In genomic region chr2:37858197-37858711, GRCh38 we compare ENCODE assay signal across 13 cellular contexts.
DNase-seq lines count a peak whose midpoint lies in the region; ATAC-seq and TF ChIP-seq lines count a peak whose summit lies in the region.
"Had no signal": no experiment of that assay in that cellular context is flagged by ENCODE, and none has a peak within 500 bp of the region (broad histone marks: within the 10 kb centered on the region; RNA-seq: fewer than 3 reads in every experiment).

No MANE protein-coding gene starts in this region.

- TF ChIP-seq CTCF in WERI-Rb-1 (IDR thresholded peaks at IDR 0.05; ENCODE audit: low read depth, low read length) (no peak), CD14-positive monocyte (IDR thresholded peaks at IDR 0.05) (no peak)

- DNase-seq in ELR (ENCODE audit: low read depth) (peak; percentile 13), WERI-Rb-1 (peak; percentile 47), Right ventricle myocardium superior (no peak), UCSD-AML1 (lab: John Stamatoyannopoulos, UW; ENCODE audit: unreplicated experiment) (no peak), CD14-positive monocyte (ENCODE audit: low spot score) (no peak)
- DNase-seq in activated CD4-positive, alpha-beta memory T cell treated with anti-CD3 and anti-CD28 coated beads, Interleukin-2, amount 10 ng/mL, durations not matched to agents 7 days and 5 days = no peak
- DNase-seq in activated CD8-positive, alpha-beta T cell treated with anti-CD3 and anti-CD28 coated beads, Interleukin-2, amount 10 ng/mL, durations not matched to agents 7 days and 5 days = no peak
- DNase-seq: foreskin melanocyte; MM.1S; NCI-H526; stimulated activated naive CD8-positive, alpha-beta T cell treated with anti-CD3 and anti-CD28 coated beads, Interleukin-15, amount 100 ng/mL, for 72 hours had no signal

- H3K27ac ChIP-seq in WERI-Rb-1 = peak overlapping the region; percentile 16; the same call in 1 of the 2 replicates
- peak overlapping the region; percentile 95 for H3K27ac ChIP-seq in rectal smooth muscle tissue (ENCODE audit: low read depth, low read length)

- peaks cover 4% of the 10 kb centered on the region for H3K36me3 Mint-ChIP-seq in activated CD4-positive, alpha-beta memory T cell treated with anti-CD3 and anti-CD28 coated beads, Interleukin-2, amount 10 ng/mL, durations not matched to agents 7 days and 5 days (ENCODE audit: low read depth)
- peaks cover 0 to 1% of the 10 kb centered on the region in 2 donors for H3K36me3 Mint-ChIP-seq in CD14-positive monocyte
- no peaks in the 10 kb centered on the region for H3K36me3 Mint-ChIP-seq in activated CD8-positive, alpha-beta T cell treated with anti-CD3 and anti-CD28 coated beads, Interleukin-2, amount 10 ng/mL, durations not matched to agents 7 days and 5 days (ENCODE audit: low read depth)
- H3K36me3 Mint-ChIP-seq: brain had no signal

- H3K9me3 ChIP-seq in WERI-Rb-1 (ENCODE audit: severe bottlenecking) = peaks cover 11% of the 10 kb centered on the region

- H3K4me1 ChIP-seq in rectal smooth muscle tissue (ENCODE audit: control insufficient read depth, insufficient read depth, low read length) = peaks cover 41% of the 10 kb centered on the region

- no peaks in the 10 kb centered on the region for H3K36me3 ChIP-seq in WERI-Rb-1
- no peaks in the 10 kb centered on the region for H3K36me3 ChIP-seq in rectal smooth muscle tissue (ENCODE audit: control insufficient read depth, insufficient read depth, low read length)

- POLR2A ChIA-PET in activated CD4-positive, alpha-beta memory T cell treated with anti-CD3 and anti-CD28 coated beads, Interleukin-2, amount 10 ng/mL, durations not matched to agents 7 days and 5 days (lab: Charles Lee) = no interaction called here
- POLR2A ChIA-PET in activated CD8-positive, alpha-beta T cell treated with anti-CD3 and anti-CD28 coated beads, Interleukin-2, amount 10 ng/mL, durations not matched to agents 7 days and 5 days (lab: Charles Lee) = no interaction called here

- intact Hi-C loops in Right ventricle myocardium superior (cut with DNase I) = no loop called here
- intact Hi-C loops in CD14-positive monocyte (cut with micrococcal nuclease) = no loop called here

- CTCF ChIA-PET in activated CD4-positive, alpha-beta memory T cell treated with anti-CD3 and anti-CD28 coated beads, Interleukin-2, amount 10 ng/mL, durations not matched to agents 7 days and 5 days (lab: Charles Lee) = no interaction called here
- CTCF ChIA-PET in activated CD8-positive, alpha-beta T cell treated with anti-CD3 and anti-CD28 coated beads, Interleukin-2, amount 10 ng/mL, durations not matched to agents 7 days and 5 days (lab: Charles Lee) = no interaction called here

- H3K4me3 ChIP-seq in WERI-Rb-1 (ENCODE audit: low read depth, low read length) = no peak overlapping the region
- no peak overlapping the region for H3K4me3 ChIP-seq in rectal smooth muscle tissue (ENCODE audit: low read length)

- peaks cover 20% of the 10 kb centered on the region for H3K27me3 Mint-ChIP-seq in activated CD4-positive, alpha-beta memory T cell treated with anti-CD3 and anti-CD28 coated beads, Interleukin-2, amount 10 ng/mL, durations not matched to agents 7 days and 5 days
- H3K27me3 Mint-ChIP-seq in CD14-positive monocyte (ENCODE audit: low read depth in 3 of 3) = peaks cover 9 to 11% (median 9%) of the 10 kb centered on the region in 3 donors
- H3K27me3 Mint-ChIP-seq in activated CD8-positive, alpha-beta T cell treated with anti-CD3 and anti-CD28 coated beads, Interleukin-2, amount 10 ng/mL, durations not matched to agents 7 days and 5 days (ENCODE audit: low read depth) = peaks cover 13% of the 10 kb centered on the region
- H3K27me3 Mint-ChIP-seq: brain had no signal

- no peak overlapping the region for H3K9ac ChIP-seq in rectal smooth muscle tissue (ENCODE audit: low read length)

- no peaks in the 10 kb centered on the region for H3K9me3 Mint-ChIP-seq in activated CD4-positive, alpha-beta memory T cell treated with anti-CD3 and anti-CD28 coated beads, Interleukin-2, amount 10 ng/mL, durations not matched to agents 7 days and 5 days
- H3K9me3 Mint-ChIP-seq in CD14-positive monocyte = peaks cover 0 to 11% (median 7%) of the 10 kb centered on the region in 7 donors
- H3K9me3 Mint-ChIP-seq in activated CD8-positive, alpha-beta T cell treated with anti-CD3 and anti-CD28 coated beads, Interleukin-2, amount 10 ng/mL, durations not matched to agents 7 days and 5 days (ENCODE audit: insufficient read depth) = no peaks in the 10 kb centered on the region
- H3K9me3 Mint-ChIP-seq: stimulated activated naive CD8-positive, alpha-beta T cell treated with anti-CD3 and anti-CD28 coated beads, Interleukin-15, amount 100 ng/mL, for 72 hours had no signal

- peaks cover 2% of the 10 kb centered on the region for H3K4me1 Mint-ChIP-seq in activated CD4-positive, alpha-beta memory T cell treated with anti-CD3 and anti-CD28 coated beads, Interleukin-2, amount 10 ng/mL, durations not matched to agents 7 days and 5 days
- H3K4me1 Mint-ChIP-seq in CD14-positive monocyte = peaks cover 30% of the 10 kb centered on the region
- H3K4me1 Mint-ChIP-seq in activated CD8-positive, alpha-beta T cell treated with anti-CD3 and anti-CD28 coated beads, Interleukin-2, amount 10 ng/mL, durations not matched to agents 7 days and 5 days (ENCODE audit: low read depth) = peaks cover 2% of the 10 kb centered on the region
- H3K4me1 Mint-ChIP-seq: brain had no signal

- H3K27ac Mint-ChIP-seq in activated CD4-positive, alpha-beta memory T cell treated with anti-CD3 and anti-CD28 coated beads, Interleukin-2, amount 10 ng/mL, durations not matched to agents 7 days and 5 days = no peak overlapping the region
- H3K27ac Mint-ChIP-seq in CD14-positive monocyte = no peak overlapping the region
- H3K27ac Mint-ChIP-seq in activated CD8-positive, alpha-beta T cell treated with anti-CD3 and anti-CD28 coated beads, Interleukin-2, amount 10 ng/mL, durations not matched to agents 7 days and 5 days = no peak overlapping the region
- H3K27ac Mint-ChIP-seq: stimulated activated naive CD8-positive, alpha-beta T cell treated with anti-CD3 and anti-CD28 coated beads, Interleukin-15, amount 100 ng/mL, for 72 hours had no signal

- H3K27me3 ChIP-seq in WERI-Rb-1 (ENCODE audit: insufficient read depth, low read depth, severe bottlenecking) = no peaks in the 10 kb centered on the region
- H3K27me3 ChIP-seq in rectal smooth muscle tissue (ENCODE audit: control insufficient read depth, insufficient read depth, low read length) = no peaks in the 10 kb centered on the region

- ATAC-seq in Right ventricle myocardium superior (ENCODE audit: poor library complexity) = peak; percentile 65
- ATAC-seq in activated CD8-positive, alpha-beta T cell treated with anti-CD3 and anti-CD28 coated beads, Interleukin-2, amount 10 ng/mL, durations not matched to agents 7 days and 5 days = no peak
- ATAC-seq: stimulated activated naive CD8-positive, alpha-beta T cell treated with anti-CD3 and anti-CD28 coated beads, Interleukin-15, amount 100 ng/mL, for 72 hours had no signal

- H3K4me3 Mint-ChIP-seq in activated CD4-positive, alpha-beta memory T cell treated with anti-CD3 and anti-CD28 coated beads, Interleukin-2, amount 10 ng/mL, durations not matched to agents 7 days and 5 days = no peak overlapping the region
- no peak overlapping the region for H3K4me3 Mint-ChIP-seq in CD14-positive monocyte
- H3K4me3 Mint-ChIP-seq in activated CD8-positive, alpha-beta T cell treated with anti-CD3 and anti-CD28 coated beads, Interleukin-2, amount 10 ng/mL, durations not matched to agents 7 days and 5 days = no peak overlapping the region
- H3K4me3 Mint-ChIP-seq: brain; stimulated activated naive CD8-positive, alpha-beta T cell treated with anti-CD3 and anti-CD28 coated beads, Interleukin-15, amount 100 ng/mL, for 72 hours had no signal

Comparison
In these comparisons a context has a peak if more than half of its experiments do, and no peak if none do; other contexts are left out.
1. DNase-seq: peak in ELR (single experiment) and WERI-Rb-1 (single experiment); none in Right ventricle myocardium superior (single experiment), activated CD4-positive, alpha-beta memory T cell treated with anti-CD3 and anti-CD28 coated beads, Interleukin-2, amount 10 ng/mL, durations not matched to agents 7 days and 5 days (single experiment), UCSD-AML1 (single experiment), CD14-positive monocyte (single experiment) and activated CD8-positive, alpha-beta T cell treated with anti-CD3 and anti-CD28 coated beads, Interleukin-2, amount 10 ng/mL, durations not matched to agents 7 days and 5 days (single experiment).